8 cellular contexts compared by ENCODE assay signal in genomic region chr4:105088110-105088879, GRCh38. TPM values are rescaled to one million over a fixed set of nuclear protein-coding genes. Genes with fewer than 3 reads are reported as not detected.
DNase-seq lines count a peak whose midpoint lies in the region; ATAC-seq and TF ChIP-seq lines count a peak whose summit lies in the region.

No MANE protein-coding gene starts in this region.

- peaks cover 12% of the 10 kb centered on the region for H3K4me1 ChIP-seq in BE2C

- peak overlapping the region; percentile 38 for H3K4me3 ChIP-seq in BE2C (ENCODE audit: low read depth, low read length)

- no peak overlapping the region for H3K27ac Mint-ChIP-seq in activated naive CD8-positive, alpha-beta T cell treated with anti-CD3 and anti-CD28 coated beads, Interleukin-2, amount 50 U/mL, for 24 hours

- no peak overlapping the region for H3K4me3 Mint-ChIP-seq in activated naive CD8-positive, alpha-beta T cell treated with anti-CD3 and anti-CD28 coated beads, Interleukin-2, amount 50 U/mL, for 24 hours

- H3K9me3 Mint-ChIP-seq in activated naive CD8-positive, alpha-beta T cell treated with anti-CD3 and anti-CD28 coated beads, Interleukin-2, amount 50 U/mL, for 24 hours: peaks cover 30% of the 10 kb centered on the region

- no peak for TF ChIP-seq CTCF in BE2C (IDR thresholded peaks at IDR 0.05; ENCODE audit: low read depth, low read length)

- no peaks in the 10 kb centered on the region for H3K4me1 Mint-ChIP-seq in activated naive CD8-positive, alpha-beta T cell treated with anti-CD3 and anti-CD28 coated beads, Interleukin-2, amount 50 U/mL, for 24 hours

- peak; percentile 54 for DNase-seq in BE2C
- DNase-seq in NCI-H1694 (lab: John Stamatoyannopoulos, UW): peak; percentile 62
- peak; percentile 98 for DNase-seq in dedifferentiated amniotic fluid mesenchymal stem cell (ENCODE audit: extremely low spot score)
- peak; percentile 8 for DNase-seq in middle frontal gyrus (ENCODE audit: extremely low spot score, low spot score)
- DNase-seq in activated naive CD8-positive, alpha-beta T cell treated with anti-CD3 and anti-CD28 coated beads, Interleukin-2, amount 50 U/mL, for 24 hours: no peak

- ATAC-seq in GM21529 (IDR thresholded peaks at IDR 0.05; ENCODE audit: unreplicated experiment): no peak
- ATAC-seq in GM18867 (IDR thresholded peaks at IDR 0.05; ENCODE audit: unreplicated experiment): no peak
- ATAC-seq in activated naive CD8-positive, alpha-beta T cell treated with anti-CD3 and anti-CD28 coated beads, Interleukin-2, amount 50 U/mL, for 24 hours: no peak
- ATAC-seq in HG02623 (IDR thresholded peaks at IDR 0.05; ENCODE audit: unreplicated experiment): no peak

- no peaks in the 10 kb centered on the region for H3K36me3 ChIP-seq in BE2C

- peaks cover 8% of the 10 kb centered on the region for H3K27me3 Mint-ChIP-seq in activated naive CD8-positive, alpha-beta T cell treated with anti-CD3 and anti-CD28 coated beads, Interleukin-2, amount 50 U/mL, for 24 hours

- H3K36me3 Mint-ChIP-seq in activated naive CD8-positive, alpha-beta T cell treated with anti-CD3 and anti-CD28 coated beads, Interleukin-2, amount 50 U/mL, for 24 hours (ENCODE audit: low read depth): peaks cover 2% of the 10 kb centered on the region

- H3K27me3 ChIP-seq in BE2C: no peaks in the 10 kb centered on the region

- H3K9me3 ChIP-seq in BE2C: no peaks in the 10 kb centered on the region

RNA-seq across cellular contexts. Expression of gene TET2, which starts 58.4 kb away (rescaled TPM):
- 9.4 TPM for polyA plus RNA-seq in BE2C (2012; ENCODE audit: insufficient read depth, insufficient read length, low read depth)
